Comparison of ENCODE assay signal across 18 cellular contexts in the genomic region with DNA sequence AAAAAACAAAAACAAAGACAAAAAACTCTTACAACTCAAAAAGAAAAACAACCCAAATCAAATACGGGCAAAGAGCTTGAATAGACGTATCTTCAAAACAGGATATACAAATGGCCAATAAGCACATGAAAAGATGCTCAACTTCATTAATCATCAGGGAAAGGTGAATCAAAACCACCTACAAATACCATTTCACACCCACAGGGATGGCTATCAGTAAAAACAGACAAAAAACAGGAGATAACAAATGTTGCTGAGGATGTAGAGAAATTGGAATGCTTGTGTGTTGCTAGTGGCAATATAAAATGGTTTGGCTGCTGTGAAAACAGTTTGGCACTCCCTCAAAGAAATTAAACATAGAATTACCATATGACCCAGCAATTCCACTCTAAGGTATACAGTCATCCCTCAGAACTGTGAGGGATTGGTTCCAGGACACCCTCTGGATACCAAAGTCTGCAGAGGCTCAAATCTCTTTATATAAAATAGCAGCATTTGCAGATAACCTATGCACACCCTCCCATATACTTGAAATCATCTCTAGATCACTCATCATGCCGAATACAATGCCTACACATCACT. TPM values are rescaled to one million over a fixed set of nuclear protein-coding genes. Genes with fewer than 3 reads are reported as not detected.
DNase-seq lines count a peak whose midpoint lies in the region; ATAC-seq, FAIRE-seq and TF ChIP-seq lines count a peak whose summit lies in the region.
"Had no signal": no experiment of that assay in that cellular context is flagged by ENCODE, and none has a peak within 500 bp of the region (broad histone marks: within the 10 kb centered on the region; RNA-seq: fewer than 3 reads in every experiment).

No MANE protein-coding gene starts in this region.

- CTCF ChIA-PET in endothelial cell of umbilical vein (lab: Charles Lee): interaction anchor here (1.1 to 1.3 kb wide), 2 partner anchors 12 to 31 kb away, joined by 3 to 5 read pairs; no protein-coding TSS in a partner anchor

- H3K27me3 ChIP-seq in endothelial cell of umbilical vein (ENCODE audit: control insufficient read depth in 2 of 2, insufficient read depth in 2 of 2, low read length in 2 of 2): no peaks in the 10 kb centered on the region
- H3K27me3 ChIP-seq in smooth muscle cell (ENCODE audit: low read depth): no peaks in the 10 kb centered on the region
- no peaks in the 10 kb centered on the region for H3K27me3 ChIP-seq in SJCRH30
- H3K27me3 ChIP-seq: left lung, SJSA1, tibial artery had no signal

- H3F3A ChIP-seq in smooth muscle cell (ENCODE audit: low read depth): no peaks in the 10 kb centered on the region

- peak; percentile 52 for FAIRE-seq in endothelial cell of umbilical vein (lab: Jason Lieb, UNC)

- H3K9me1 ChIP-seq in endothelial cell of umbilical vein (replicated peaks; ENCODE audit: control insufficient read depth, extremely low read depth, insufficient read depth, low read length): no peaks in the 10 kb centered on the region

- POLR2A ChIA-PET in endothelial cell of umbilical vein (lab: Charles Lee): no interaction called here

- TF ChIP-seq CTCF in endothelial cell of umbilical vein (IDR thresholded peaks at IDR 0.05; ENCODE audit: extremely low read depth in 1 of 2, insufficient read depth in 1 of 2, low read depth in 1 of 2, low read length in 2 of 2) (no peak), smooth muscle cell (IDR thresholded peaks at IDR 0.05; ENCODE audit: borderline replicate concordance, insufficient read depth, poor library complexity, severe bottlenecking) (no peak)

- H3K79me2 ChIP-seq in endothelial cell of umbilical vein (ENCODE audit: control insufficient read depth, insufficient read depth, low read length): peaks cover 84% of the 10 kb centered on the region
- peaks cover 98% of the 10 kb centered on the region for H3K79me2 ChIP-seq in smooth muscle cell (ENCODE audit: low read depth)

- no peak for TF ChIP-seq POLR2A in endothelial cell of umbilical vein (IDR thresholded peaks at IDR 0.05; ENCODE audit: low read depth, low read length)

- H3K36me3 ChIP-seq in endothelial cell of umbilical vein (ENCODE audit: control insufficient read depth in 2 of 2, extremely low read depth in 1 of 2, insufficient read depth in 2 of 2, low read length in 2 of 2): peaks cover 5 to 7% of the 10 kb centered on the region in 2 experiments
- H3K36me3 ChIP-seq in smooth muscle cell (ENCODE audit: low read depth): no peaks in the 10 kb centered on the region
- peaks cover 8% of the 10 kb centered on the region for H3K36me3 ChIP-seq in SJCRH30

- no peak overlapping the region for H2AFZ ChIP-seq in endothelial cell of umbilical vein (ENCODE audit: low read depth, low read length)
- no peak overlapping the region for H2AFZ ChIP-seq in smooth muscle cell (ENCODE audit: low read depth)

- BruUV-seq in endothelial cell of umbilical vein (replicated peaks; lab: Mats Ljungman, UMichigan): no TSS peak

- H3K36me3 Mint-ChIP-seq in activated T-cell treated with anti-CD3 and anti-CD28 coated beads, Interleukin-2, amount 50 U/mL, for 72 hours (ENCODE audit: insufficient read depth in 2 of 2): peaks cover 0 to 15% of the 10 kb centered on the region in 2 donors
- peaks cover 11% of the 10 kb centered on the region for H3K36me3 Mint-ChIP-seq in activated T-helper 1 cell treated with anti-CD3 and anti-CD28 coated beads, Interleukin-12 subunit alpha, Interleukin-12 subunit beta, Interleukin-2, Interleukin-4 antibody, amounts not matched to agents 30 ng/mL and 10 ng/mL and 1 ng/mL, durations not matched to agents 14 hours and 24 hours and 36 hours (ENCODE audit: low read depth)

- H3K27ac ChIP-seq in endothelial cell of umbilical vein (ENCODE audit: insufficient read depth, low read depth, low read length) (no peak overlapping the region), smooth muscle cell (ENCODE audit: low read depth) (peak overlapping the region; percentile 36), SJCRH30 (no peak overlapping the region)
- H3K27ac ChIP-seq: SJSA1, tibial artery had no signal

- no peak for DNase-seq in activated T-cell treated with anti-CD3 and anti-CD28 coated beads, Interleukin-2, amount 50 U/mL, for 72 hours
- no peak for DNase-seq in activated T-cell treated with anti-CD3 and anti-CD28 coated beads, Interleukin-2, amount 50 U/mL, for 1 hour
- no peak for DNase-seq in activated T-helper 1 cell treated with anti-CD3 and anti-CD28 coated beads, Interleukin-12 subunit alpha, Interleukin-12 subunit beta, Interleukin-2, Interleukin-4 antibody, amounts not matched to agents 30 ng/mL and 10 ng/mL and 1 ng/mL, durations not matched to agents 14 hours and 24 hours and 36 hours (ENCODE audit: low spot score)
- DNase-seq in endothelial cell of umbilical vein (ENCODE audit: low read depth, low spot score) (no peak), smooth muscle cell (lab: John Stamatoyannopoulos, UW; ENCODE audit: unreplicated experiment) (no peak), SJCRH30 (no peak)
- DNase-seq: ACHN; activated CD4-positive, alpha-beta memory T cell treated with anti-CD3 and anti-CD28 coated beads for 36 hours; activated naive CD4-positive, alpha-beta T cell treated with Interleukin-2 at 50 U/mL for 16 hours; Calu3; left lung; naive thymus-derived CD4-positive, alpha-beta T cell; NCI-H1436; right cardiac atrium; tibial artery had no signal

- peaks cover 30% of the 10 kb centered on the region for H3K4me1 Mint-ChIP-seq in activated T-cell treated with anti-CD3 and anti-CD28 coated beads, Interleukin-2, amount 50 U/mL, for 72 hours (ENCODE audit: low read depth)
- H3K4me1 Mint-ChIP-seq in activated T-helper 1 cell treated with anti-CD3 and anti-CD28 coated beads, Interleukin-12 subunit alpha, Interleukin-12 subunit beta, Interleukin-2, Interleukin-4 antibody, amounts not matched to agents 30 ng/mL and 10 ng/mL and 1 ng/mL, durations not matched to agents 14 hours and 24 hours and 36 hours (ENCODE audit: low read depth): peaks cover 38% of the 10 kb centered on the region

- WGBS in smooth muscle cell (ENCODE audit: low lambda C conversion rate): 92% methylated on average over 3 of the region's 3 CpGs

- no peaks in the 10 kb centered on the region for H3K27me3 Mint-ChIP-seq in activated T-cell treated with anti-CD3 and anti-CD28 coated beads, Interleukin-2, amount 50 U/mL, for 72 hours (ENCODE audit: low read depth)
- no peaks in the 10 kb centered on the region for H3K27me3 Mint-ChIP-seq in activated T-helper 1 cell treated with anti-CD3 and anti-CD28 coated beads, Interleukin-12 subunit alpha, Interleukin-12 subunit beta, Interleukin-2, Interleukin-4 antibody, amounts not matched to agents 30 ng/mL and 10 ng/mL and 1 ng/mL, durations not matched to agents 14 hours and 24 hours and 36 hours (ENCODE audit: insufficient read depth)
- H3K27me3 Mint-ChIP-seq: activated CD4-positive, alpha-beta memory T cell treated with anti-CD3 and anti-CD28 coated beads for 36 hours; naive thymus-derived CD4-positive, alpha-beta T cell had no signal

- no peak overlapping the region for H3K9ac ChIP-seq in endothelial cell of umbilical vein (replicated peaks; ENCODE audit: extremely low read depth, insufficient read depth, low read length)
- H3K9ac ChIP-seq in smooth muscle cell (ENCODE audit: low read depth): no peak overlapping the region

- H4K20me1 ChIP-seq in endothelial cell of umbilical vein (replicated peaks; ENCODE audit: control insufficient read depth, extremely low read depth, insufficient read depth, low read length) (no peaks in the 10 kb centered on the region), smooth muscle cell (ENCODE audit: low read depth) (peaks cover 86% of the 10 kb centered on the region)

- H3K9me3 ChIP-seq in endothelial cell of umbilical vein (replicated peaks; ENCODE audit: control insufficient read depth, insufficient read depth, low read length): no peaks in the 10 kb centered on the region
- H3K9me3 ChIP-seq in smooth muscle cell (replicated peaks; ENCODE audit: low read depth): no peaks in the 10 kb centered on the region
- H3K9me3 ChIP-seq in SJCRH30 (replicated peaks): no peaks in the 10 kb centered on the region
- H3K9me3 ChIP-seq: left lung, SJSA1, tibial artery had no signal

- intact Hi-C loops in activated T-helper 1 cell treated with anti-CD3 and anti-CD28 coated beads, Interleukin-12 subunit alpha, Interleukin-12 subunit beta, Interleukin-2, Interleukin-4 antibody, amounts not matched to agents 30 ng/mL and 10 ng/mL and 1 ng/mL, durations not matched to agents 14 hours and 24 hours and 36 hours (cut with micrococcal nuclease): no loop called here
- intact Hi-C loops in endothelial cell of umbilical vein (cut with micrococcal nuclease): no loop called here

- peak in 1 of 2 donors; percentile 49 for ATAC-seq in activated T-cell treated with anti-CD3 and anti-CD28 coated beads, Interleukin-2, amount 50 U/mL, for 72 hours (replicated peaks in 1 of 2)
- ATAC-seq in HG02623 (IDR thresholded peaks at IDR 0.05; ENCODE audit: unreplicated experiment) (no peak), GM21447 (IDR thresholded peaks at IDR 0.05; ENCODE audit: unreplicated experiment) (no peak)
- ATAC-seq: left lung; naive thymus-derived CD4-positive, alpha-beta T cell had no signal

- no peaks in the 10 kb centered on the region for H3K9me3 Mint-ChIP-seq in activated T-cell treated with anti-CD3 and anti-CD28 coated beads, Interleukin-2, amount 50 U/mL, for 72 hours
- H3K9me3 Mint-ChIP-seq in activated T-helper 1 cell treated with anti-CD3 and anti-CD28 coated beads, Interleukin-12 subunit alpha, Interleukin-12 subunit beta, Interleukin-2, Interleukin-4 antibody, amounts not matched to agents 30 ng/mL and 10 ng/mL and 1 ng/mL, durations not matched to agents 14 hours and 24 hours and 36 hours: no peaks in the 10 kb centered on the region
- H3K9me3 Mint-ChIP-seq: activated CD4-positive, alpha-beta memory T cell treated with anti-CD3 and anti-CD28 coated beads for 36 hours had no signal

- no peak overlapping the region for H3K4me3 Mint-ChIP-seq in activated T-cell treated with anti-CD3 and anti-CD28 coated beads, Interleukin-2, amount 50 U/mL, for 72 hours
- H3K4me3 Mint-ChIP-seq in activated T-helper 1 cell treated with anti-CD3 and anti-CD28 coated beads, Interleukin-12 subunit alpha, Interleukin-12 subunit beta, Interleukin-2, Interleukin-4 antibody, amounts not matched to agents 30 ng/mL and 10 ng/mL and 1 ng/mL, durations not matched to agents 14 hours and 24 hours and 36 hours: no peak overlapping the region
- H3K4me3 Mint-ChIP-seq: activated CD4-positive, alpha-beta memory T cell treated with anti-CD3 and anti-CD28 coated beads for 36 hours had no signal

- no peak overlapping the region for H3K4me3 ChIP-seq in endothelial cell of umbilical vein (replicated peaks in 1 of 3; ENCODE audit: insufficient read depth in 1 of 3, low read depth in 1 of 3, low read length in 3 of 3)
- no peak overlapping the region for H3K4me3 ChIP-seq in smooth muscle cell
- H3K4me3 ChIP-seq in SJCRH30: no peak overlapping the region
- H3K4me3 ChIP-seq: left lung, SJSA1, tibial artery had no signal

- H3K4me1 ChIP-seq in endothelial cell of umbilical vein (ENCODE audit: control insufficient read depth, extremely low read depth, insufficient read depth, low read length) (peaks cover 10% of the 10 kb centered on the region), smooth muscle cell (ENCODE audit: low read depth) (no peaks in the 10 kb centered on the region), SJCRH30 (no peaks in the 10 kb centered on the region)

- H3K4me2 ChIP-seq in endothelial cell of umbilical vein (ENCODE audit: insufficient read depth, low read length): no peak overlapping the region
- H3K4me2 ChIP-seq in smooth muscle cell: no peak overlapping the region

- dilution Hi-C loops in endothelial cell of umbilical vein (cut with MboI; ENCODE audit: extremely low pct_ligation_motif_present, low sequenced_read_pairs): no loop called here

- peak overlapping the region; percentile 79 for H3K27ac Mint-ChIP-seq in activated T-cell treated with anti-CD3 and anti-CD28 coated beads, Interleukin-2, amount 50 U/mL, for 72 hours
- peak overlapping the region; percentile 36 for H3K27ac Mint-ChIP-seq in activated T-helper 1 cell treated with anti-CD3 and anti-CD28 coated beads, Interleukin-12 subunit alpha, Interleukin-12 subunit beta, Interleukin-2, Interleukin-4 antibody, amounts not matched to agents 30 ng/mL and 10 ng/mL and 1 ng/mL, durations not matched to agents 14 hours and 24 hours and 36 hours
- H3K27ac Mint-ChIP-seq: activated CD4-positive, alpha-beta memory T cell treated with anti-CD3 and anti-CD28 coated beads for 36 hours; naive thymus-derived CD4-positive, alpha-beta T cell had no signal

RNA-seq across cellular contexts. Expression of gene MLLT1, which starts 29.7 kb away (rescaled TPM):
- total RNA-seq in activated T-cell treated with anti-CD3 and anti-CD28 coated beads, Interleukin-2, amount 50 U/mL, for 72 hours: 10 to 100 TPM; 39.9 to 44.5 TPM
- 71.6 and 77.4 TPM in 2 replicates for total RNA-seq in activated T-helper 1 cell treated with anti-CD3 and anti-CD28 coated beads, Interleukin-12 subunit alpha, Interleukin-12 subunit beta, Interleukin-2, Interleukin-4 antibody, amounts not matched to agents 30 ng/mL and 10 ng/mL and 1 ng/mL, durations not matched to agents 14 hours and 24 hours and 36 hours
- 79.2 and 84.8 TPM in 2 replicates for total RNA-seq in endothelial cell of umbilical vein
- 43.9 and 52.9 TPM in 2 replicates for polyA plus RNA-seq in endothelial cell of umbilical vein
- 32.5 and 45.8 TPM in 2 replicates for polyA plus RNA-seq in endothelial cell of umbilical vein (2011; cell fraction: cytosol; rRNA removed)
- 62.0 and 69.5 TPM in 2 replicates for polyA plus RNA-seq in endothelial cell of umbilical vein (2011; cell fraction: nucleus; rRNA removed)
- polyA plus RNA-seq in endothelial cell of umbilical vein (2012): 37.9 and 50.9 TPM in 2 replicates
- 34.3 and 51.6 TPM in 2 replicates for polyA minus RNA-seq in endothelial cell of umbilical vein
- polyA minus RNA-seq in endothelial cell of umbilical vein (2011; cell fraction: cytosol; rRNA and poly(A)+ RNA removed): 63.8 TPM
- polyA minus RNA-seq in endothelial cell of umbilical vein (2011; cell fraction: nucleus; rRNA and poly(A)+ RNA removed): 17.7 and 33.5 TPM in 2 replicates
- 15.4 and 18.8 TPM in 2 replicates for total RNA-seq in smooth muscle cell
- 25.2 and 27.3 TPM in 2 replicates for polyA plus RNA-seq in smooth muscle cell
- 23.3 and 23.8 TPM in 2 replicates for total RNA-seq in SJCRH30 (2014; rRNA removed; shearing (Covaris generic))
